Comparison of ENCODE assay signal across 21 cellular contexts in genomic region chr18:63452273-63452672, GRCh38. TPM values are rescaled to one million over a fixed set of nuclear protein-coding genes. Genes with fewer than 3 reads are reported as not detected.
DNase-seq lines count a peak whose midpoint lies in the region; ATAC-seq, FAIRE-seq and TF ChIP-seq lines count a peak whose summit lies in the region.
"Had no signal": no experiment of that assay in that cellular context is flagged by ENCODE, and none has a peak within 500 bp of the region (broad histone marks: within the 10 kb centered on the region; RNA-seq: fewer than 3 reads in every experiment).

No MANE protein-coding gene starts in this region.

- H3K36me3 ChIP-seq in HEK293 (ENCODE audit: control insufficient read depth in 2 of 2, insufficient read depth in 1 of 2, low read length in 2 of 2) (no peaks in the 10 kb centered on the region), mesodermal cell (ENCODE audit: control insufficient read depth, insufficient read depth, low read length) (no peaks in the 10 kb centered on the region), small intestine (ENCODE audit: control insufficient read depth in 2 of 2, insufficient read depth in 2 of 2, low read length in 2 of 2) (no peaks in the 10 kb centered on the region)
- H3K36me3 ChIP-seq: BLaER1 treated with 17β-estradiol and CSF1 and Interleukin-3, amounts not matched to agents 10 nM and 100 nM; cardiac muscle cell; WERI-Rb-1 had no signal

- FAIRE-seq in small intestine (lab: Jason Lieb, UNC): no peak
- FAIRE-seq: frontal cortex had no signal

- CTCF ChIA-PET in HEK293 (lab: Yijun Ruan, JAX): no interaction called here

- H3K4me1 ChIP-seq in HEK293 (ENCODE audit: control insufficient read depth, insufficient read depth, low read length) (peaks cover 22% of the 10 kb centered on the region), mesodermal cell (ENCODE audit: control insufficient read depth, insufficient read depth, low read length, poor library complexity, severe bottlenecking) (peaks cover 3% of the 10 kb centered on the region), small intestine (ENCODE audit: control insufficient read depth in 2 of 2, insufficient read depth in 1 of 2, low read depth in 1 of 2, low read length in 1 of 2) (peaks cover 4 to 8% of the 10 kb centered on the region in 2 donors)

- DNase-seq in small intestine (peak; percentile 73), GM19238 (ENCODE audit: insufficient read length, low spot score) (no peak), NOMO-1 treated with dmso at 0.1 percent for 144 hours (lab: John Stamatoyannopoulos, UW; ENCODE audit: unreplicated experiment) (no peak)
- DNase-seq: ACHN; activated CD4-positive, alpha-beta T cell treated with anti-CD3 and anti-CD28 coated beads, Interleukin-2, amount 50 U/mL, for 4 hours; activated gamma-delta T cell; dermis blood vessel endothelial cell; kidney glomerular epithelial cell; NCI-H187 treated with DMSO at 0.1 percent for 48 hours; T-helper 2 cell; WERI-Rb-1 had no signal

- TF ChIP-seq CTCF in HEK293 (tag by site-specific recombination; IDR thresholded peaks at IDR 0.05): no peak
- no peak for TF ChIP-seq CTCF in VCaP (conservative IDR thresholded peaks at IDR 0.05)

- no peaks in the 10 kb centered on the region for H3K27me3 ChIP-seq in small intestine (ENCODE audit: control insufficient read depth in 2 of 2, insufficient read depth in 2 of 2, low read length in 2 of 2)
- H3K27me3 ChIP-seq: BLaER1 treated with 17β-estradiol and CSF1 and Interleukin-3, amounts not matched to agents 10 nM and 100 nM; cardiac muscle cell had no signal

- no peak for ATAC-seq in activated CD4-positive, CD25-positive, alpha-beta regulatory T cell treated with anti-CD3 and anti-CD28 coated beads, Interleukin-2, amount 50 U/mL, for 24 hours
- ATAC-seq in HG03196 (IDR thresholded peaks at IDR 0.05; ENCODE audit: unreplicated experiment): no peak
- ATAC-seq: Panc1 had no signal

- WGBS in mesodermal cell (ENCODE audit: insufficient coverage in 2 of 2), 2 experiments: no CpG with 5 or more reads among the region's 1 CpG
- 3 to 7% (median 4%) methylated on average over 1 of the region's 1 CpG for WGBS in small intestine, 3 donors

- H3K27ac ChIP-seq in HEK293 (ENCODE audit: extremely low read depth, low read depth, low read length) (peak overlapping the region; percentile 95), VCaP (peak overlapping the region; percentile 67), mesodermal cell (ENCODE audit: low read depth, low read length, severe bottlenecking) (peak overlapping the region; percentile 47), small intestine (ENCODE audit: low read depth in 1 of 2, low read length in 1 of 2) (peak overlapping the region in 1 of 2 donors; percentile 68)
- H3K27ac ChIP-seq: BLaER1 treated with 17β-estradiol and CSF1 and Interleukin-3, amounts not matched to agents 10 nM and 100 nM; cardiac muscle cell; SK-N-MC; WERI-Rb-1 had no signal

- POLR2A ChIA-PET in HEK293 (lab: Yijun Ruan, JAX): interaction anchor here (1.1 kb wide), 1 partner anchor 85 kb away, joined by 3 read pairs; the partner anchor contains the start of gene KDSR

- H3K4me3 ChIP-seq in HEK293 (ENCODE audit: low read depth, low read length) (no peak overlapping the region), mesodermal cell (ENCODE audit: extremely low read depth, insufficient read depth, low read length, poor library complexity, severe bottlenecking) (no peak overlapping the region), small intestine (ENCODE audit: low read depth in 1 of 2, low read length in 2 of 2) (no peak overlapping the region)
- H3K4me3 ChIP-seq: BLaER1 treated with 17β-estradiol and CSF1 and Interleukin-3, amounts not matched to agents 10 nM and 100 nM; cardiac muscle cell; SK-N-MC had no signal

- no peaks in the 10 kb centered on the region for H3K9me3 ChIP-seq in HEK293 (ENCODE audit: control insufficient read depth, insufficient read depth, low read depth, low read length)
- no peaks in the 10 kb centered on the region for H3K9me3 ChIP-seq in mesodermal cell (ENCODE audit: control insufficient read depth, low read length)
- no peaks in the 10 kb centered on the region for H3K9me3 ChIP-seq in small intestine (ENCODE audit: control insufficient read depth, low read depth)

TF ChIP-seq in HEK293, 187 proteins besides CTCF, POLR2A, EP300 and RAD21 (continues in another document):
- TF ChIP-seq ZXDB (tag by site-specific recombination; IDR thresholded peaks at IDR 0.05): peak; percentile 79
- TF ChIP-seq FEZF1 (tag by site-specific recombination; IDR thresholded peaks at IDR 0.05): peak; percentile 83
- 0 out of 2 replicates have a peak, but pooled peaks have one; percentile 11 for TF ChIP-seq SP7 (tag by site-specific recombination; IDR thresholded peaks at IDR 0.05)
- no peak for TF ChIP-seq GLIS1 (tag by site-specific recombination; IDR thresholded peaks at IDR 0.05)
- no peak for TF ChIP-seq ZNF112 (tag by site-specific recombination; IDR thresholded peaks at IDR 0.05)
- peak; percentile 61 for TF ChIP-seq KLF1 (tag by site-specific recombination; IDR thresholded peaks at IDR 0.05)
- peak; percentile 90 for TF ChIP-seq ZNF398 (tag by site-specific recombination; IDR thresholded peaks at IDR 0.05)
- TF ChIP-seq ZNF580 (tag by site-specific recombination; IDR thresholded peaks at IDR 0.05): peak; percentile 60; the same call in 1 of the 2 replicates
- TF ChIP-seq ZNF19 (tag by site-specific recombination; IDR thresholded peaks at IDR 0.05; ENCODE audit: low read depth): no peak
- no peak for TF ChIP-seq ATF2 (tag by site-specific recombination; IDR thresholded peaks at IDR 0.05; ENCODE audit: low read depth)
- TF ChIP-seq YY2 (tag by site-specific recombination; IDR thresholded peaks at IDR 0.05): no peak
- no peak for TF ChIP-seq ZNF26 (tag by site-specific recombination; IDR thresholded peaks at IDR 0.05)
- no peak for TF ChIP-seq ZNF266 (tag by site-specific recombination; IDR thresholded peaks at IDR 0.05; ENCODE audit: low read depth)
- TF ChIP-seq ZNF701 (tag by site-specific recombination; IDR thresholded peaks at IDR 0.05): no peak
- peak; percentile 93 for TF ChIP-seq ZNF677 (tag by site-specific recombination; IDR thresholded peaks at IDR 0.05)
- no peak for TF ChIP-seq ZSCAN5A (tag by site-specific recombination; IDR thresholded peaks at IDR 0.05)
- peak; percentile 73 for TF ChIP-seq ZNF335 (tag by site-specific recombination; conservative IDR thresholded peaks at IDR 0.05)

RNA-seq across cellular contexts. Expression of gene SERPINB5, which starts 24.5 kb away (rescaled TPM):
- polyA plus RNA-seq in mesodermal cell (2013, experiment 1 of 2): not detected
- polyA plus RNA-seq in mesodermal cell (2013, experiment 2 of 2): not detected
- polyA plus RNA-seq in small intestine: 10 to 100 TPM in 2 of 3 donors, 1 to 10 TPM in 1; 3.5 to 13.2 (median 10.1) TPM
- polyA plus RNA-seq: cardiac muscle cell had no signal

RNA-seq across cellular contexts. Expression of gene VPS4B, which starts 30.0 kb away (rescaled TPM):
- 25.6 TPM for polyA plus RNA-seq in mesodermal cell (2013, experiment 1 of 2)
- polyA plus RNA-seq in mesodermal cell (2013, experiment 2 of 2): 26.7 TPM
- 10 to 100 TPM; 27.2 to 34.6 (median 32.9) TPM for polyA plus RNA-seq in small intestine
